In genomic region chr5:139514486-139514856, GRCh38 we compare ENCODE assay signal across 2 cellular contexts.
TF ChIP-seq lines count a peak whose summit lies in the region.

No MANE protein-coding gene starts in this region.

TF ChIP-seq in H1, 55 proteins besides CTCF, POLR2A, EP300 and RAD21:
- no peak for TF ChIP-seq EGR1 (IDR thresholded peaks at IDR 0.05; ENCODE audit: borderline replicate concordance, low read depth, low read length)
- TF ChIP-seq SUZ12 (IDR thresholded peaks at IDR 0.05; ENCODE audit: low read length), result no peak
- no peak for TF ChIP-seq POLR2AphosphoS5 (IDR thresholded peaks at IDR 0.05; ENCODE audit: low read depth, low read length)
- no peak for TF ChIP-seq CTBP2 (IDR thresholded peaks at IDR 0.05; ENCODE audit: borderline replicate concordance, insufficient read depth, insufficient read length, low read length)
- TF ChIP-seq KDM1A (IDR thresholded peaks at IDR 0.05; ENCODE audit: borderline replicate concordance, low read length), result no peak
- TF ChIP-seq CHD7 (IDR thresholded peaks at IDR 0.05; ENCODE audit: insufficient replicate concordance, low read length), result no peak
- no peak for TF ChIP-seq MAX (IDR thresholded peaks at IDR 0.05)
- TF ChIP-seq TAF1 (IDR thresholded peaks at IDR 0.05; ENCODE audit: low read depth, low read length), result no peak
- no peak for TF ChIP-seq ZNF274 (IDR thresholded peaks at IDR 0.05; ENCODE audit: borderline replicate concordance, extremely low read depth, low read length)
- no peak for TF ChIP-seq HDAC6 (IDR thresholded peaks at IDR 0.05; ENCODE audit: low read depth, low read length)
TF ChIP-seq in H1: peak in this region for 0.

TF ChIP-seq in GM23338, 12 proteins besides CTCF, POLR2A, EP300 and RAD21:
- TF ChIP-seq ZNF331 (CRISPR knock-in tag; IDR thresholded peaks at IDR 0.05; ENCODE audit: low read depth) (no peak), POLR2AphosphoS5 (IDR thresholded peaks at IDR 0.05; ENCODE audit: low read depth) (no peak), ZNF462 (CRISPR knock-in tag; IDR thresholded peaks at IDR 0.05) (no peak), EZH2phosphoT487 (IDR thresholded peaks at IDR 0.05; ENCODE audit: unreplicated experiment) (no peak), EZH2 (IDR thresholded peaks at IDR 0.05; ENCODE audit: low read depth, unreplicated experiment) (no peak), STAT1 (IDR thresholded peaks at IDR 0.05; ENCODE audit: unreplicated experiment) (no peak), NANOG (IDR thresholded peaks at IDR 0.05; ENCODE audit: borderline replicate concordance) (no peak), JUNB (IDR thresholded peaks at IDR 0.05; ENCODE audit: unreplicated experiment) (no peak), CREB1 (CRISPR knock-in tag; IDR thresholded peaks at IDR 0.05; ENCODE audit: low read depth) (no peak)
